8 cellular contexts compared by ENCODE assay signal in the genomic region with DNA sequence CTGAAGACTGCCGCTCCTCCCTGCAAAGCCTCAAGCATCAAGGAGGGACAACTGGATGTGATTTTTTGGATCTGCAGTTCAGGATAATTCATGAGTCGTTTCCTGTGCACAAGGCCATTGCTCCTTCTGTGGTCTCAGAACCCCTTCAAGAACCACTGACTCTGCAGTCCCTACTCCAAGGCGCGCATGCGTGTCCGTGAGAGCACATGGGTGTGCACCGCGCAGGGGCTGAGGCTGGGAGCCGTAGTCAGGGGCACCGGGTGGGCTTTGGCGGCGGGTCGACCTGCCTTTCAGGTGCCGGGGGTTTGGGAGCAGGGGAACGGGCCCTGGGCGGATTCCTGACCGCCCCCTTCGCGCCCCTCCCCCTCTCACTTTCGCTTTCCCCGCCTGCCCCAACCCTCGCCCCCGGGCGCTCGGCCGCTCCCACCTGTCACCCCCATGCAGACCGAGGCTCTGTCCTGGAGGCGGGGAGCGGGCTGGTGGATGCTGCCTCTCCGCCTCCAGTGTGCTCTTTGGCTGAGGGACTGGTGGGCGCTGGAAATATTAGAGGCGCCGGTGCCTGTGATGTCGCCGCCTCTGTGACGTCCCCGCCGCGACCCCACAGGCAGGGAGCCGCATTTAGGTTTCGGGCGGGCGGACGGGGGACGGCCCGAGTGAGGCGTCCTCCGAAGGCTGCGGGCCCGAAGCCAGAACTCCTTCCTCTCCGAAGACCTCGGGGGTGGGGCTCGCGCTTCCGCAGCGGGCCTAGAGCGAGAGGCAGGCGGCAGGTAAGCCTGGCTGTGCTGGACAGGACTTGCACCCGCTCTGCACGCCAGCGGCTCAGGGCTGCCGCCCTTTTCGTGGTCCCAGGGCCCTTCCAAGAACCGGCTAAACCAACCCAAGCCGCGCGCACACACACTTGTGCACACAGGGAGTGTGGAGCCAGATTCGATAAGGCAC. TPM values are rescaled to one million over a fixed set of nuclear protein-coding genes. Genes with fewer than 3 reads are reported as not detected.
A peak's percentile ranks its signal among the peaks of the same experiment; 100 is the strongest.
DNase-seq lines count a peak whose midpoint lies in the region; ATAC-seq, FAIRE-seq and TF ChIP-seq lines count a peak whose summit lies in the region.

SPATA32 (minus strand) TSS at position 518 of the 939 bp plus-strand sequence; CDS start at position 440, 78 bp downstream.

- TF ChIP-seq EP300 in GM12878 (IDR thresholded peaks at IDR 0.05; ENCODE audit: borderline replicate concordance in 1 of 2, control insufficient read depth in 1 of 2, low read depth in 2 of 2, low read length in 2 of 2) = no peak

- CTCF ChIA-PET in GM12878 (lab: Yijun Ruan, JAX) = interaction anchor here (1.6 kb wide), 1 partner anchor 10 kb away, joined by 4 read pairs; no protein-coding TSS in a partner anchor

- H3K36me3 ChIP-seq in GM12878 (ENCODE audit: control insufficient read depth in 2 of 2, insufficient read depth in 2 of 2, low read length in 1 of 2) = peaks cover 13 to 23% of the 10 kb centered on the region in 2 experiments

- ATAC-seq in GM19372 (IDR thresholded peaks at IDR 0.05; ENCODE audit: low read depth, unreplicated experiment) = peak; percentile 65
- peak; percentile 87 for ATAC-seq in GM12878
- ATAC-seq in HG03439 (IDR thresholded peaks at IDR 0.05; ENCODE audit: unreplicated experiment) = no peak

- H2AFZ ChIP-seq in GM12878 (ENCODE audit: control insufficient read depth, low read depth, low read length) = peak within 1 kb of the TSS; percentile 73

- TF ChIP-seq POLR2A in GM12878 (IDR thresholded peaks at IDR 0.05; ENCODE audit: low read depth, low read length) = peak; percentile 73

- peak; percentile 46 for DNase-seq in T-helper 2 cell treated with Interferon-gamma antibody and Interleukin-4, amounts not matched to agents 5 μg/mL and 100 μg/mL, for 36 hours (ENCODE audit: low spot score)
- DNase-seq in GM12878 (ENCODE audit: low read depth, low spot score) = no peak
- DNase-seq in iris pigment epithelial cell (ENCODE audit: low read depth) = peak; percentile 29
- DNase-seq in stimulated activated CD4-positive, alpha-beta T cell treated with anti-CD3 and anti-CD28 coated beads, Interleukin-15, amount 100 ng/mL, for 24 hours = peak; percentile 77
- no peak for DNase-seq in NCI-H510A (lab: John Stamatoyannopoulos, UW)
- no peak for DNase-seq in NCI-H524 (lab: John Stamatoyannopoulos, UW)

- H3K4me3 ChIP-seq in GM12878 = peak within 1 kb of the TSS; percentile 75

- FAIRE-seq in GM12878 (lab: Jason Lieb, UNC) = peak; percentile 69

- no TSS peak for BruUV-seq in GM12878 (replicated peaks; lab: Mats Ljungman, UMichigan)

- H3K27ac ChIP-seq in GM12878 (ENCODE audit: control insufficient read depth, insufficient read depth) = peak within 1 kb of the TSS; percentile 56

- H3K4me3 Mint-ChIP-seq in T-helper 2 cell treated with Interferon-gamma antibody and Interleukin-4, amounts not matched to agents 5 μg/mL and 100 μg/mL, for 36 hours = peak within 1 kb of the TSS; percentile 75

- H3K9ac ChIP-seq in GM12878 (ENCODE audit: control insufficient read depth, insufficient read depth, low read length) = peak within 1 kb of the TSS; percentile 55; the same call in 1 of the 2 replicates

- no peaks in the 10 kb centered on the region for H3K79me2 ChIP-seq in GM12878 (ENCODE audit: control insufficient read depth, insufficient read depth, low read length)

- SMC1A ChIA-PET in GM12878 (lab: Charles Lee; ENCODE audit: uncharacterized antibody, unreplicated experiment) = interaction anchor here (1.4 kb wide), 1 partner anchor 43 kb away, joined by 3 read pairs; no protein-coding TSS in a partner anchor

- H3K4me1 ChIP-seq in GM12878 (ENCODE audit: control insufficient read depth, insufficient read depth, low read length) = peaks cover 17% of the 10 kb centered on the region

- H3K27me3 Mint-ChIP-seq in T-helper 2 cell treated with Interferon-gamma antibody and Interleukin-4, amounts not matched to agents 5 μg/mL and 100 μg/mL, for 36 hours (ENCODE audit: low read depth) = no peaks in the 10 kb centered on the region

- H3K4me1 Mint-ChIP-seq in T-helper 2 cell treated with Interferon-gamma antibody and Interleukin-4, amounts not matched to agents 5 μg/mL and 100 μg/mL, for 36 hours (ENCODE audit: low read depth) = peaks cover 17% of the 10 kb centered on the region

- no peaks in the 10 kb centered on the region for H3K27me3 ChIP-seq in GM12878 (replicated peaks in 1 of 2; ENCODE audit: control insufficient read depth in 2 of 2, insufficient read depth in 2 of 2, low read length in 1 of 2)

- H3K36me3 Mint-ChIP-seq in T-helper 2 cell treated with Interferon-gamma antibody and Interleukin-4, amounts not matched to agents 5 μg/mL and 100 μg/mL, for 36 hours (ENCODE audit: low read depth) = peaks cover 23% of the 10 kb centered on the region

- in situ Hi-C loops in GM12878 (cut with MboI) = loop anchor here (25.0 kb wide), 1 partner anchor 350 kb away; no protein-coding TSS in a partner anchor

- POLR2A ChIA-PET in GM12878 (lab: Charles Lee) = interaction anchor here (0.5 to 0.6 kb wide), 2 partner anchors 111 to 381 kb away, joined by 3 to 5 read pairs; no protein-coding TSS in a partner anchor

- intact Hi-C loops in GM12878 (cut with micrococcal nuclease; ENCODE audit: unreplicated experiment) = no loop called here

- H3K9me3 ChIP-seq in GM12878 (replicated peaks; ENCODE audit: control insufficient read depth, insufficient read depth, low read length) = no peaks in the 10 kb centered on the region

- WGBS in GM12878 (ENCODE audit: insufficient coverage, insufficient replicate concordance, low lambda C conversion rate, missing lambda C conversion rate) = 3% methylated on average over 59 of the region's 68 CpGs

- TF ChIP-seq RAD21 in GM12878 (IDR thresholded peaks at IDR 0.05; ENCODE audit: insufficient read depth, low read depth, low read length) = no peak

- no peaks in the 10 kb centered on the region for H3K9me3 Mint-ChIP-seq in T-helper 2 cell treated with Interferon-gamma antibody and Interleukin-4, amounts not matched to agents 5 μg/mL and 100 μg/mL, for 36 hours

- RAD21 ChIA-PET in GM12878 (lab: Charles Lee; ENCODE audit: unreplicated experiment) = interaction anchor here (0.5 kb wide), 1 partner anchor 85 kb away, joined by 3 read pairs; no protein-coding TSS in a partner anchor

- TF ChIP-seq CTCF in GM12878 (IDR thresholded peaks at IDR 0.05 in 2 of 3, conservative IDR thresholded peaks at IDR 0.05 in 1 of 3; ENCODE audit: control insufficient read depth in 2 of 3, extremely low read depth in 1 of 3, insufficient read depth in 1 of 3, low read depth in 3 of 3, low read length in 3 of 3) = no peak

- peak within 1 kb of the TSS; percentile 19 for H3K4me2 ChIP-seq in GM12878 (ENCODE audit: control insufficient read depth, insufficient read depth)

- H4K20me1 ChIP-seq in GM12878 (ENCODE audit: control insufficient read depth, insufficient read depth) = 0 out of 2 replicates have a peak, but pooled peaks cover 2% of the 10 kb centered on the region

- H3K27ac Mint-ChIP-seq in T-helper 2 cell treated with Interferon-gamma antibody and Interleukin-4, amounts not matched to agents 5 μg/mL and 100 μg/mL, for 36 hours = peak within 1 kb of the TSS; percentile 83

TF ChIP-seq in GM12878, 131 proteins besides CTCF, POLR2A, EP300 and RAD21 (continues in another document):
- no peak; the same call in 1 of the 2 replicates for TF ChIP-seq DPF2 (IDR thresholded peaks at IDR 0.05)
- TF ChIP-seq, protein P1, sequence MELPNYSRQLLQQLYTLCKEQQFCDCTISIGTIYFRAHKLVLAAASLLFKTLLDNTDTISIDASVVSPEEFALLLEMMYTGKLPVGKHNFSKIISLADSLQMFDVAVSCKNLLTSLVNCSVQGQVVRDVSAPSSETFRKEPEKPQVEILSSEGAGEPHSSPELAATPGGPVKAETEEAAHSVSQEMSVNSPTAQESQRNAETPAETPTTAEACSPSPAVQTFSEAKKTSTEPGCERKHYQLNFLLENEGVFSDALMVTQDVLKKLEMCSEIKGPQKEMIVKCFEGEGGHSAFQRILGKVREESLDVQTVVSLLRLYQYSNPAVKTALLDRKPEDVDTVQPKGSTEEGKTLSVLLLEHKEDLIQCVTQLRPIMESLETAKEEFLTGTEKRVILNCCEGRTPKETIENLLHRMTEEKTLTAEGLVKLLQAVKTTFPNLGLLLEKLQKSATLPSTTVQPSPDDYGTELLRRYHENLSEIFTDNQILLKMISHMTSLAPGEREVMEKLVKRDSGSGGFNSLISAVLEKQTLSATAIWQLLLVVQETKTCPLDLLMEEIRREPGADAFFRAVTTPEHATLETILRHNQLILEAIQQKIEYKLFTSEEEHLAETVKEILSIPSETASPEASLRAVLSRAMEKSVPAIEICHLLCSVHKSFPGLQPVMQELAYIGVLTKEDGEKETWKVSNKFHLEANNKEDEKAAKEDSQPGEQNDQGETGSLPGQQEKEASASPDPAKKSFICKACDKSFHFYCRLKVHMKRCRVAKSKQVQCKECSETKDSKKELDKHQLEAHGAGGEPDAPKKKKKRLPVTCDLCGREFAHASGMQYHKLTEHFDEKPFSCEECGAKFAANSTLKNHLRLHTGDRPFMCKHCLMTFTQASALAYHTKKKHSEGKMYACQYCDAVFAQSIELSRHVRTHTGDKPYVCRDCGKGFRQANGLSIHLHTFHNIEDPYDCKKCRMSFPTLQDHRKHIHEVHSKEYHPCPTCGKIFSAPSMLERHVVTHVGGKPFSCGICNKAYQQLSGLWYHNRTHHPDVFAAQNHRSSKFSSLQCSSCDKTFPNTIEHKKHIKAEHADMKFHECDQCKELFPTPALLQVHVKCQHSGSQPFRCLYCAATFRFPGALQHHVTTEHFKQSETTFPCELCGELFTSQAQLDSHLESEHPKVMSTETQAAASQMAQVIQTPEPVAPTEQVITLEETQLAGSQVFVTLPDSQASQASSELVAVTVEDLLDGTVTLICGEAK (IDR thresholded peaks at IDR 0.05; ENCODE audit: borderline replicate concordance) = no peak

RNA-seq across cellular contexts. Expression of gene SPATA32, which starts in this region (rescaled TPM):
- 0.24 TPM in 1 of 2 replicates, not detected in the other for total RNA-seq in GM12878 (2013; cell fraction: nucleolus; rRNA removed)
- total RNA-seq in GM12878 (2014; rRNA removed) (0.11 TPM in 1 of 2 replicates, not detected in the other), GM12878 (2014; rRNA removed; fragmentation: Illumina TruSeq; extraction: Trizol) (not detected in 2 replicates), GM12878 (2021) (0.13 and 0.21 TPM in 2 replicates)
- polyA plus RNA-seq in GM12878 (2011; ENCODE audit: low read depth) = 0.24 TPM
- polyA plus RNA-seq in GM12878 (2011; rRNA removed) (0.03 TPM in 1 of 2 replicates, not detected in the other), GM12878 (2014; fragmentation: Illumina TruSeq; extraction: Trizol) (not detected in 2 replicates), GM12878 (2014; fragmentation: Nextera tagmentation; extraction: Ambion mirVana) (under 1 TPM; 0.11 to 0.13 TPM), GM12878 (2014; rRNA removed) (0.06 TPM in 1 of 2 replicates, not detected in the other), GM12878 (2016; fragmentation: Nextera tagmentation; extraction: Ambion mirVana) (under 1 TPM in 1 of 2 experiments, not detected in 1; 0.35 TPM)
- polyA plus RNA-seq in GM12878 (2011; cell fraction: cytosol; rRNA removed) = not detected in 2 replicates
- 0.06 and 0.10 TPM in 2 replicates for polyA plus RNA-seq in GM12878 (2011; cell fraction: nucleus; rRNA removed)
- 0.29 and 0.32 TPM in 2 replicates for polyA plus RNA-seq in GM12878 (2012)
- polyA minus RNA-seq in GM12878 (2011; rRNA and poly(A)+ RNA removed) = not detected in 2 replicates
- polyA minus RNA-seq in GM12878 (2011; cell fraction: cytosol; rRNA and poly(A)+ RNA removed) = not detected in 2 replicates
- not detected in 2 replicates for polyA minus RNA-seq in GM12878 (2011; cell fraction: nucleus; rRNA and poly(A)+ RNA removed)

Comparison
In these comparisons a context has a peak if more than half of its experiments do, and no peak if none do; other contexts are left out.
1. Peak in ATAC-seq, H3K4me3 ChIP-seq, H3K27ac ChIP-seq, H3K9ac ChIP-seq and H3K4me2 ChIP-seq in GM12878; RNA of the gene not detected or under 1 TPM.
2. DNase-seq: peak in T-helper 2 cell treated with Interferon-gamma antibody and Interleukin-4, amounts not matched to agents 5 μg/mL and 100 μg/mL, for 36 hours (single experiment), iris pigment epithelial cell (single experiment) and stimulated activated CD4-positive, alpha-beta T cell treated with anti-CD3 and anti-CD28 coated beads, Interleukin-15, amount 100 ng/mL, for 24 hours (single experiment); none in GM12878 (single experiment), NCI-H510A (single experiment) and NCI-H524 (0 of 2).